In genomic region chr17:80794281-80795089, GRCh38 we compare ENCODE assay signal across 17 cellular contexts.
A peak's percentile ranks its signal among the peaks of the same experiment; 100 is the strongest.
DNase-seq lines count a peak whose midpoint lies in the region; ATAC-seq and TF ChIP-seq lines count a peak whose summit lies in the region.
"Had no signal": no experiment of that assay in that cellular context is flagged by ENCODE, and none has a peak within 500 bp of the region (broad histone marks: within the 10 kb centered on the region; RNA-seq: fewer than 3 reads in every experiment).

No MANE protein-coding gene starts in this region.

- CTCF ChIA-PET in WTC11 (lab: Charles Lee): interaction anchor here (1.0 kb wide), 1 partner anchor 19 kb away, joined by 3 read pairs; no protein-coding TSS in a partner anchor

- H3K9me3 ChIP-seq in gastroesophageal sphincter (no peaks in the 10 kb centered on the region), body of pancreas (no peaks in the 10 kb centered on the region)
- H3K9me3 ChIP-seq: prostate gland had no signal

- H3K4me1 Mint-ChIP-seq in activated naive CD4-positive, alpha-beta T cell treated with anti-CD3 and anti-CD28 coated beads, Interleukin-2, amount 50 U/mL, for 24 hours: peaks cover 75% of the 10 kb centered on the region
- H3K4me1 Mint-ChIP-seq in WTC11: 0 out of 2 replicates have a peak, but pooled peaks cover 3% of the 10 kb centered on the region
- peaks cover 13% of the 10 kb centered on the region for H3K4me1 Mint-ChIP-seq in stimulated activated memory B cell treated with anti-CD40 and anti-IgM and Interleukin-4, amounts not matched to agents 10 μg/mL and 1 μg/mL and 100 μg/mL, for 72 hours

- peak overlapping the region; percentile 94 for H3K27ac Mint-ChIP-seq in activated naive CD4-positive, alpha-beta T cell treated with anti-CD3 and anti-CD28 coated beads, Interleukin-2, amount 50 U/mL, for 24 hours
- H3K27ac Mint-ChIP-seq in WTC11: 0 out of 2 replicates have a peak overlapping the region, but pooled peaks have one; percentile 14
- H3K27ac Mint-ChIP-seq in stimulated activated memory B cell treated with anti-CD40 and anti-IgM and Interleukin-4, amounts not matched to agents 10 μg/mL and 1 μg/mL and 100 μg/mL, for 72 hours: peak overlapping the region; percentile 13

- DNase-seq in activated naive CD4-positive, alpha-beta T cell (lab: John Stamatoyannopoulos, UW): no peak
- DNase-seq in WTC11 (ENCODE audit: low spot score) (no peak), body of pancreas (no peak)
- DNase-seq: AML-193; DND-41; effector CD8-positive, alpha-beta T cell; KBM-7; NCI-H1436 treated with DMSO at 0.1 percent for 48 hours; NCI-H524 treated with DMSO at 0.1 percent for 48 hours; stimulated activated CD4-positive, alpha-beta T cell treated with anti-CD3 and anti-CD28 coated beads, Interleukin-2, amount 100 ng/mL, for 24 hours; T1000 had no signal

- H3K9me3 Mint-ChIP-seq in activated naive CD4-positive, alpha-beta T cell treated with anti-CD3 and anti-CD28 coated beads, Interleukin-2, amount 50 U/mL, for 24 hours: no peaks in the 10 kb centered on the region
- peaks cover 5% of the 10 kb centered on the region; the same call in 1 of the 2 replicates for H3K9me3 Mint-ChIP-seq in WTC11
- no peaks in the 10 kb centered on the region for H3K9me3 Mint-ChIP-seq in stimulated activated memory B cell treated with anti-CD40 and anti-IgM and Interleukin-4, amounts not matched to agents 10 μg/mL and 1 μg/mL and 100 μg/mL, for 72 hours

- H3K36me3 Mint-ChIP-seq in activated naive CD4-positive, alpha-beta T cell treated with anti-CD3 and anti-CD28 coated beads, Interleukin-2, amount 50 U/mL, for 24 hours: peaks cover 27% of the 10 kb centered on the region
- peaks cover 7% of the 10 kb centered on the region for H3K36me3 Mint-ChIP-seq in WTC11
- H3K36me3 Mint-ChIP-seq in stimulated activated memory B cell treated with anti-CD40 and anti-IgM and Interleukin-4, amounts not matched to agents 10 μg/mL and 1 μg/mL and 100 μg/mL, for 72 hours: peaks cover 34% of the 10 kb centered on the region

- no peak for TF ChIP-seq CTCF in WTC11 (IDR thresholded peaks at IDR 0.05)
- TF ChIP-seq CTCF in gastroesophageal sphincter (IDR thresholded peaks at IDR 0.05): no peak
- no peak for TF ChIP-seq CTCF in body of pancreas (IDR thresholded peaks at IDR 0.05)

- H3K4me1 ChIP-seq in gastroesophageal sphincter (peaks cover 0 to 73% (median 24%) of the 10 kb centered on the region in 3 donors), body of pancreas (no peaks in the 10 kb centered on the region)
- H3K4me1 ChIP-seq: prostate gland had no signal

- H3K27me3 Mint-ChIP-seq in activated naive CD4-positive, alpha-beta T cell treated with anti-CD3 and anti-CD28 coated beads, Interleukin-2, amount 50 U/mL, for 24 hours: no peaks in the 10 kb centered on the region
- H3K27me3 Mint-ChIP-seq in WTC11 (ENCODE audit: low read depth): no peaks in the 10 kb centered on the region
- H3K27me3 Mint-ChIP-seq in stimulated activated memory B cell treated with anti-CD40 and anti-IgM and Interleukin-4, amounts not matched to agents 10 μg/mL and 1 μg/mL and 100 μg/mL, for 72 hours: no peaks in the 10 kb centered on the region

- intact Hi-C loops in body of pancreas (cut with DNase I): no loop called here

- H3K4me3 ChIP-seq in gastroesophageal sphincter (no peak overlapping the region), body of pancreas (no peak overlapping the region)
- H3K4me3 ChIP-seq: prostate gland had no signal

- POLR2A ChIA-PET in WTC11 (lab: Charles Lee): no interaction called here

- H3K4me3 Mint-ChIP-seq in activated naive CD4-positive, alpha-beta T cell treated with anti-CD3 and anti-CD28 coated beads, Interleukin-2, amount 50 U/mL, for 24 hours: no peak overlapping the region
- H3K4me3 Mint-ChIP-seq in WTC11: no peak overlapping the region
- H3K4me3 Mint-ChIP-seq in stimulated activated memory B cell treated with anti-CD40 and anti-IgM and Interleukin-4, amounts not matched to agents 10 μg/mL and 1 μg/mL and 100 μg/mL, for 72 hours: no peak overlapping the region

- H3K27ac ChIP-seq in gastroesophageal sphincter: peak overlapping the region in 3 of 4 donors; percentile 48 to 62 (median 52)
- no peak overlapping the region for H3K27ac ChIP-seq in body of pancreas
- H3K27ac ChIP-seq: prostate gland had no signal

- TF ChIP-seq EP300 in gastroesophageal sphincter (IDR thresholded peaks at IDR 0.05): no peak

- H3K36me3 ChIP-seq in gastroesophageal sphincter: peaks cover 0 to 10% of the 10 kb centered on the region in 2 donors
- no peaks in the 10 kb centered on the region for H3K36me3 ChIP-seq in body of pancreas (replicated peaks in 1 of 2; ENCODE audit: insufficient read depth in 1 of 2, low read depth in 2 of 2)
- H3K36me3 ChIP-seq: prostate gland had no signal

- no peak for TF ChIP-seq POLR2A in gastroesophageal sphincter (IDR thresholded peaks at IDR 0.05)
- no peak for TF ChIP-seq POLR2A in body of pancreas (IDR thresholded peaks at IDR 0.05)

- H3K27me3 ChIP-seq in gastroesophageal sphincter: no peaks in the 10 kb centered on the region
- H3K27me3 ChIP-seq in body of pancreas: no peaks in the 10 kb centered on the region

- 78 to 81% methylated on average over 12 to 14 of the region's 16 CpGs for WGBS in gastroesophageal sphincter (ENCODE audit: low coverage in 1 of 2), 2 donors
- WGBS in body of pancreas, 2 donors: 91 to 92% methylated on average over 15 to 16 of the region's 16 CpGs

- ATAC-seq in WTC11 (no peak), gastroesophageal sphincter (no peak), body of pancreas (no peak), GM21515 (IDR thresholded peaks at IDR 0.05; ENCODE audit: unreplicated experiment) (no peak), HG02938 (IDR thresholded peaks at IDR 0.05; ENCODE audit: unreplicated experiment) (no peak)
- ATAC-seq in stimulated activated memory B cell treated with anti-CD40 and anti-IgM and Interleukin-4, amounts not matched to agents 10 μg/mL and 1 μg/mL and 100 μg/mL, for 72 hours: no peak

TF ChIP-seq in WTC11, 78 proteins besides CTCF, POLR2A, EP300 and RAD21 (continues in another document):
- TF ChIP-seq ZNF317 (CRISPR knock-in tag; IDR thresholded peaks at IDR 0.05; ENCODE audit: borderline replicate concordance, low read depth) (no peak), TCF7 (CRISPR knock-in tag; IDR thresholded peaks at IDR 0.05; ENCODE audit: low read depth) (no peak), TEAD1 (CRISPR knock-in tag; IDR thresholded peaks at IDR 0.05) (no peak), ZNF121 (CRISPR knock-in tag; IDR thresholded peaks at IDR 0.05) (no peak), RORB (CRISPR knock-in tag; IDR thresholded peaks at IDR 0.05) (no peak), RELA (CRISPR knock-in tag; IDR thresholded peaks at IDR 0.05; ENCODE audit: borderline replicate concordance) (no peak), ZNF396 (CRISPR knock-in tag; IDR thresholded peaks at IDR 0.05; ENCODE audit: borderline replicate concordance) (no peak), ATF6 (CRISPR knock-in tag; IDR thresholded peaks at IDR 0.05) (no peak), ETV6 (CRISPR knock-in tag; IDR thresholded peaks at IDR 0.05) (no peak), JUN (CRISPR knock-in tag; IDR thresholded peaks at IDR 0.05) (no peak), NFE2L1 (CRISPR knock-in tag; IDR thresholded peaks at IDR 0.05) (no peak), PRRX2 (CRISPR knock-in tag; IDR thresholded peaks at IDR 0.05) (no peak)
- TF ChIP-seq, protein P1, sequence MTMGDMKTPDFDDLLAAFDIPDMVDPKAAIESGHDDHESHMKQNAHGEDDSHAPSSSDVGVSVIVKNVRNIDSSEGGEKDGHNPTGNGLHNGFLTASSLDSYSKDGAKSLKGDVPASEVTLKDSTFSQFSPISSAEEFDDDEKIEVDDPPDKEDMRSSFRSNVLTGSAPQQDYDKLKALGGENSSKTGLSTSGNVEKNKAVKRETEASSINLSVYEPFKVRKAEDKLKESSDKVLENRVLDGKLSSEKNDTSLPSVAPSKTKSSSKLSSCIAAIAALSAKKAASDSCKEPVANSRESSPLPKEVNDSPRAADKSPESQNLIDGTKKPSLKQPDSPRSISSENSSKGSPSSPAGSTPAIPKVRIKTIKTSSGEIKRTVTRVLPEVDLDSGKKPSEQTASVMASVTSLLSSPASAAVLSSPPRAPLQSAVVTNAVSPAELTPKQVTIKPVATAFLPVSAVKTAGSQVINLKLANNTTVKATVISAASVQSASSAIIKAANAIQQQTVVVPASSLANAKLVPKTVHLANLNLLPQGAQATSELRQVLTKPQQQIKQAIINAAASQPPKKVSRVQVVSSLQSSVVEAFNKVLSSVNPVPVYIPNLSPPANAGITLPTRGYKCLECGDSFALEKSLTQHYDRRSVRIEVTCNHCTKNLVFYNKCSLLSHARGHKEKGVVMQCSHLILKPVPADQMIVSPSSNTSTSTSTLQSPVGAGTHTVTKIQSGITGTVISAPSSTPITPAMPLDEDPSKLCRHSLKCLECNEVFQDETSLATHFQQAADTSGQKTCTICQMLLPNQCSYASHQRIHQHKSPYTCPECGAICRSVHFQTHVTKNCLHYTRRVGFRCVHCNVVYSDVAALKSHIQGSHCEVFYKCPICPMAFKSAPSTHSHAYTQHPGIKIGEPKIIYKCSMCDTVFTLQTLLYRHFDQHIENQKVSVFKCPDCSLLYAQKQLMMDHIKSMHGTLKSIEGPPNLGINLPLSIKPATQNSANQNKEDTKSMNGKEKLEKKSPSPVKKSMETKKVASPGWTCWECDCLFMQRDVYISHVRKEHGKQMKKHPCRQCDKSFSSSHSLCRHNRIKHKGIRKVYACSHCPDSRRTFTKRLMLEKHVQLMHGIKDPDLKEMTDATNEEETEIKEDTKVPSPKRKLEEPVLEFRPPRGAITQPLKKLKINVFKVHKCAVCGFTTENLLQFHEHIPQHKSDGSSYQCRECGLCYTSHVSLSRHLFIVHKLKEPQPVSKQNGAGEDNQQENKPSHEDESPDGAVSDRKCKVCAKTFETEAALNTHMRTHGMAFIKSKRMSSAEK (CRISPR knock-in tag; IDR thresholded peaks at IDR 0.05; ENCODE audit: borderline replicate concordance): no peak

Comparison
In these comparisons a context has a peak if more than half of its experiments do, and no peak if none do; other contexts are left out.
1. H3K27ac Mint-ChIP-seq: peak in every context shown above with its lines; median percentile 94 in activated naive CD4-positive, alpha-beta T cell treated with anti-CD3 and anti-CD28 coated beads, Interleukin-2, amount 50 U/mL, for 24 hours; 14 in WTC11; 13 in stimulated activated memory B cell treated with anti-CD40 and anti-IgM and Interleukin-4, amounts not matched to agents 10 μg/mL and 1 μg/mL and 100 μg/mL, for 72 hours.
2. H3K27ac ChIP-seq: peak in gastroesophageal sphincter (3 of 4); none in body of pancreas (0 of 4).